Comparison of ENCODE assay signal across 1 cellular context in the genomic region with DNA sequence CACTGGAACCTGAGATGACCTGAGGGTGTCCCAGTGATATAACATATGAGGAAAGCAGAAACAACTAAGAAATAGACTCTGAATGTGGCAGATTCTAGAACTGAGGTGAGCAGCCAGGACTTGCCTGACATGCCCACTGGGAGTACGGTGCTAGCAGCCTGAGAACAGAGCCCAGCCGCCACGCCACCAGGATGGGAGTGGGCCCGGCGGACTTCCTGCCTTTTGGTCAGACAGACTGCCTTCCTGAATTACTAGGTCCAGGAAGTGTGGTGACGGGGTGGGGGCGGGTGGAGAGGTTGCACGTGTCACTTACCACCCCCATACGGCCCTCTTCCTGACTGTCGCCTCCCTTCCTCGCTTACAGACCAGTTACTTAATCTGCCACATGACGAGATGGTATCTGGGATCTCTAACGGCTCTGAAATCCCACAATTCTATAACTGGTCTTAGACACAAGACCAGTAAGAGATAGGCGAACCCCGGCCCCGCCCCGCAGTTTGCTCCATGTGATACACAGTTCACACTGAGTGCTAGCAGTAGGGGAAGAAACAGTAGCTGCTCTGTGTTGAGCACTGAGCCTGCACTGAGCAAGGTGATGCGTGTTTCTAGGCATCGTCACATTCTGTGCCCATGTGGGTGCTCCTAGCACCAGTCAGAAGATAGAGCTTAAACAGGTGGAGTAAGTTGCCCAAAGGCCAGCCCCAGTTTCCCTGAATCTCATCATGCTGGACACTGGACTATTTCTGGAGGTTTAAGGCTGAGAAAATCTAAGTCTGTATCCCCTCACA.
TF ChIP-seq lines count a peak whose summit lies in the region.

No MANE protein-coding gene starts in this region.

TF ChIP-seq in K562, 482 proteins besides CTCF, POLR2A, EP300 and RAD21 (continued from another document and continues in another):
- TF ChIP-seq, protein P1, sequence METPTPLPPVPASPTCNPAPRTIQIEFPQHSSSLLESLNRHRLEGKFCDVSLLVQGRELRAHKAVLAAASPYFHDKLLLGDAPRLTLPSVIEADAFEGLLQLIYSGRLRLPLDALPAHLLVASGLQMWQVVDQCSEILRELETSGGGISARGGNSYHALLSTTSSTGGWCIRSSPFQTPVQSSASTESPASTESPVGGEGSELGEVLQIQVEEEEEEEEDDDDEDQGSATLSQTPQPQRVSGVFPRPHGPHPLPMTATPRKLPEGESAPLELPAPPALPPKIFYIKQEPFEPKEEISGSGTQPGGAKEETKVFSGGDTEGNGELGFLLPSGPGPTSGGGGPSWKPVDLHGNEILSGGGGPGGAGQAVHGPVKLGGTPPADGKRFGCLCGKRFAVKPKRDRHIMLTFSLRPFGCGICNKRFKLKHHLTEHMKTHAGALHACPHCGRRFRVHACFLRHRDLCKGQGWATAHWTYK (CRISPR knock-in tag; IDR thresholded peaks at IDR 0.05): peak; percentile 62
- TF ChIP-seq GATA2 (CRISPR knock-in tag; IDR thresholded peaks at IDR 0.05) (peak; percentile 93), PHB (CRISPR knock-in tag; IDR thresholded peaks at IDR 0.05) (peak; percentile 74; the same call in 1 of the 2 replicates), ZNF75A (CRISPR knock-in tag; IDR thresholded peaks at IDR 0.05) (no peak), XRCC4 (IDR thresholded peaks at IDR 0.05; ENCODE audit: extremely low read depth, insufficient read depth, insufficient read length) (no peak), MTA1 (IDR thresholded peaks at IDR 0.05; ENCODE audit: borderline replicate concordance) (no peak; the same call in 1 of the 2 replicates), PCBP1 (IDR thresholded peaks at IDR 0.05; ENCODE audit: low read depth, low read length, poor library complexity, severe bottlenecking) (no peak), ETS2 (tag; IDR thresholded peaks at IDR 0.05; ENCODE audit: borderline replicate concordance, poor library complexity, severe bottlenecking) (no peak), ELF2 (CRISPR knock-in tag; IDR thresholded peaks at IDR 0.05) (peak; percentile 89), ZNF121 (CRISPR knock-in tag; conservative IDR thresholded peaks at IDR 0.05) (no peak), ZC3H11A (IDR thresholded peaks at IDR 0.05; ENCODE audit: low read depth, low read length) (no peak; the same call in none of the 2 replicates), RBM34 (IDR thresholded peaks at IDR 0.05; ENCODE audit: borderline replicate concordance, insufficient read depth, low read length) (no peak), ZNF79 (CRISPR knock-in tag; IDR thresholded peaks at IDR 0.05; ENCODE audit: low read depth) (0 out of 2 replicates have a peak, but pooled peaks have one; percentile 12), ERF (CRISPR knock-in tag; IDR thresholded peaks at IDR 0.05) (no peak; the same call in 1 of the 2 replicates), KDM1A (IDR thresholded peaks at IDR 0.05) (peak; percentile 67 to 77), KDM4B (IDR thresholded peaks at IDR 0.05; ENCODE audit: borderline replicate concordance in 2 of 2, low read depth in 1 of 2) (no peak; a peak in 1 of 4 replicates), TEAD2 (tag; IDR thresholded peaks at IDR 0.05) (no peak), FOS (IDR thresholded peaks at IDR 0.05; ENCODE audit: extremely low read depth, insufficient read length) (no peak), MAFG (tag; conservative IDR thresholded peaks at IDR 0.05) (no peak), MYBL2 (IDR thresholded peaks at IDR 0.05; ENCODE audit: low read depth) (peak; percentile 95), MYBL2 (CRISPR knock-in tag; IDR thresholded peaks at IDR 0.05; ENCODE audit: borderline replicate concordance) (no peak), TCF7L2 (IDR thresholded peaks at IDR 0.05; ENCODE audit: low read depth, low read length) (no peak), RFX5 (IDR thresholded peaks at IDR 0.05; ENCODE audit: low read depth, low read length) (peak; percentile 48; the same call in 1 of the 2 replicates), ZNF239 (CRISPR knock-in tag; IDR thresholded peaks at IDR 0.05) (no peak; the same call in 1 of the 2 replicates), TCFL5 (CRISPR knock-in tag; conservative IDR thresholded peaks at IDR 0.05) (no peak), ZNF561 (CRISPR knock-in tag; conservative IDR thresholded peaks at IDR 0.05) (no peak), MCM7 (IDR thresholded peaks at IDR 0.05) (no peak), MIER1 (IDR thresholded peaks at IDR 0.05; ENCODE audit: low read depth) (no peak)
- TF ChIP-seq, protein P2, sequence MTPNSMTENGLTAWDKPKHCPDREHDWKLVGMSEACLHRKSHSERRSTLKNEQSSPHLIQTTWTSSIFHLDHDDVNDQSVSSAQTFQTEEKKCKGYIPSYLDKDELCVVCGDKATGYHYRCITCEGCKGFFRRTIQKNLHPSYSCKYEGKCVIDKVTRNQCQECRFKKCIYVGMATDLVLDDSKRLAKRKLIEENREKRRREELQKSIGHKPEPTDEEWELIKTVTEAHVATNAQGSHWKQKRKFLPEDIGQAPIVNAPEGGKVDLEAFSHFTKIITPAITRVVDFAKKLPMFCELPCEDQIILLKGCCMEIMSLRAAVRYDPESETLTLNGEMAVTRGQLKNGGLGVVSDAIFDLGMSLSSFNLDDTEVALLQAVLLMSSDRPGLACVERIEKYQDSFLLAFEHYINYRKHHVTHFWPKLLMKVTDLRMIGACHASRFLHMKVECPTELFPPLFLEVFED (CRISPR knock-in tag; conservative IDR thresholded peaks at IDR 0.05): no peak
- TF ChIP-seq, protein P3, sequence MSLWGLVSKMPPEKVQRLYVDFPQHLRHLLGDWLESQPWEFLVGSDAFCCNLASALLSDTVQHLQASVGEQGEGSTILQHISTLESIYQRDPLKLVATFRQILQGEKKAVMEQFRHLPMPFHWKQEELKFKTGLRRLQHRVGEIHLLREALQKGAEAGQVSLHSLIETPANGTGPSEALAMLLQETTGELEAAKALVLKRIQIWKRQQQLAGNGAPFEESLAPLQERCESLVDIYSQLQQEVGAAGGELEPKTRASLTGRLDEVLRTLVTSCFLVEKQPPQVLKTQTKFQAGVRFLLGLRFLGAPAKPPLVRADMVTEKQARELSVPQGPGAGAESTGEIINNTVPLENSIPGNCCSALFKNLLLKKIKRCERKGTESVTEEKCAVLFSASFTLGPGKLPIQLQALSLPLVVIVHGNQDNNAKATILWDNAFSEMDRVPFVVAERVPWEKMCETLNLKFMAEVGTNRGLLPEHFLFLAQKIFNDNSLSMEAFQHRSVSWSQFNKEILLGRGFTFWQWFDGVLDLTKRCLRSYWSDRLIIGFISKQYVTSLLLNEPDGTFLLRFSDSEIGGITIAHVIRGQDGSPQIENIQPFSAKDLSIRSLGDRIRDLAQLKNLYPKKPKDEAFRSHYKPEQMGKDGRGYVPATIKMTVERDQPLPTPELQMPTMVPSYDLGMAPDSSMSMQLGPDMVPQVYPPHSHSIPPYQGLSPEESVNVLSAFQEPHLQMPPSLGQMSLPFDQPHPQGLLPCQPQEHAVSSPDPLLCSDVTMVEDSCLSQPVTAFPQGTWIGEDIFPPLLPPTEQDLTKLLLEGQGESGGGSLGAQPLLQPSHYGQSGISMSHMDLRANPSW (CRISPR knock-in tag; IDR thresholded peaks at IDR 0.05): no peak
- TF ChIP-seq, protein P4, sequence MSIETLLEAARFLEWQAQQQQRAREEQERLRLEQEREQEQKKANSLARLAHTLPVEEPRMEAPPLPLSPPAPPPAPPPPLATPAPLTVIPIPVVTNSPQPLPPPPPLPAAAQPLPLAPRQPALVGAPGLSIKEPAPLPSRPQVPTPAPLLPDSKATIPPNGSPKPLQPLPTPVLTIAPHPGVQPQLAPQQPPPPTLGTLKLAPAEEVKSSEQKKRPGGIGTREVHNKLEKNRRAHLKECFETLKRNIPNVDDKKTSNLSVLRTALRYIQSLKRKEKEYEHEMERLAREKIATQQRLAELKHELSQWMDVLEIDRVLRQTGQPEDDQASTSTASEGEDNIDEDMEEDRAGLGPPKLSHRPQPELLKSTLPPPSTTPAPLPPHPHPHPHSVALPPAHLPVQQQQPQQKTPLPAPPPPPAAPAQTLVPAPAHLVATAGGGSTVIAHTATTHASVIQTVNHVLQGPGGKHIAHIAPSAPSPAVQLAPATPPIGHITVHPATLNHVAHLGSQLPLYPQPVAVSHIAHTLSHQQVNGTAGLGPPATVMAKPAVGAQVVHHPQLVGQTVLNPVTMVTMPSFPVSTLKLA (conservative IDR thresholded peaks at IDR 0.05): peak; percentile 95 to 98
- TF ChIP-seq, protein P5, sequence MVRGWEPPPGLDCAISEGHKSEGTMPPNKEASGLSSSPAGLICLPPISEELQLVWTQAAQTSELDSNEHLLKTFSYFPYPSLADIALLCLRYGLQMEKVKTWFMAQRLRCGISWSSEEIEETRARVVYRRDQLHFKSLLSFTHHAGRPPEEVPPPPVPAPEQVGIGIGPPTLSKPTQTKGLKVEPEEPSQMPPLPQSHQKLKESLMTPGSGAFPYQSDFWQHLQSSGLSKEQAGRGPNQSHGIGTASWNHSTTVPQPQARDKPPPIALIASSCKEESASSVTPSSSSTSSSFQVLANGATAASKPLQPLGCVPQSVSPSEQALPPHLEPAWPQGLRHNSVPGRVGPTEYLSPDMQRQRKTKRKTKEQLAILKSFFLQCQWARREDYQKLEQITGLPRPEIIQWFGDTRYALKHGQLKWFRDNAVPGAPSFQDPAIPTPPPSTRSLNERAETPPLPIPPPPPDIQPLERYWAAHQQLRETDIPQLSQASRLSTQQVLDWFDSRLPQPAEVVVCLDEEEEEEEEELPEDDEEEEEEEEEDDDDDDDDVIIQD (CRISPR knock-in tag; IDR thresholded peaks at IDR 0.05): no peak
- TF ChIP-seq, protein P6, sequence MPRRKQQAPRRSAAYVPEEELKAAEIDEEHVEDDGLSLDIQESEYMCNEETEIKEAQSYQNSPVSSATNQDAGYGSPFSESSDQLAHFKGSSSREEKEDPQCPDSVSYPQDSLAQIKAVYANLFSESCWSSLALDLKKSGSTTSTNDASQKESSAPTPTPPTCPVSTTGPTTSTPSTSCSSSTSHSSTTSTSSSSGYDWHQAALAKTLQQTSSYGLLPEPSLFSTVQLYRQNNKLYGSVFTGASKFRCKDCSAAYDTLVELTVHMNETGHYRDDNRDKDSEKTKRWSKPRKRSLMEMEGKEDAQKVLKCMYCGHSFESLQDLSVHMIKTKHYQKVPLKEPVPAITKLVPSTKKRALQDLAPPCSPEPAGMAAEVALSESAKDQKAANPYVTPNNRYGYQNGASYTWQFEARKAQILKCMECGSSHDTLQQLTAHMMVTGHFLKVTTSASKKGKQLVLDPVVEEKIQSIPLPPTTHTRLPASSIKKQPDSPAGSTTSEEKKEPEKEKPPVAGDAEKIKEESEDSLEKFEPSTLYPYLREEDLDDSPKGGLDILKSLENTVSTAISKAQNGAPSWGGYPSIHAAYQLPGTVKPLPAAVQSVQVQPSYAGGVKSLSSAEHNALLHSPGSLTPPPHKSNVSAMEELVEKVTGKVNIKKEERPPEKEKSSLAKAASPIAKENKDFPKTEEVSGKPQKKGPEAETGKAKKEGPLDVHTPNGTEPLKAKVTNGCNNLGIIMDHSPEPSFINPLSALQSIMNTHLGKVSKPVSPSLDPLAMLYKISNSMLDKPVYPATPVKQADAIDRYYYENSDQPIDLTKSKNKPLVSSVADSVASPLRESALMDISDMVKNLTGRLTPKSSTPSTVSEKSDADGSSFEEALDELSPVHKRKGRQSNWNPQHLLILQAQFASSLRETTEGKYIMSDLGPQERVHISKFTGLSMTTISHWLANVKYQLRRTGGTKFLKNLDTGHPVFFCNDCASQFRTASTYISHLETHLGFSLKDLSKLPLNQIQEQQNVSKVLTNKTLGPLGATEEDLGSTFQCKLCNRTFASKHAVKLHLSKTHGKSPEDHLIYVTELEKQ (CRISPR knock-in tag; IDR thresholded peaks at IDR 0.05): no peak
- TF ChIP-seq, protein P7, sequence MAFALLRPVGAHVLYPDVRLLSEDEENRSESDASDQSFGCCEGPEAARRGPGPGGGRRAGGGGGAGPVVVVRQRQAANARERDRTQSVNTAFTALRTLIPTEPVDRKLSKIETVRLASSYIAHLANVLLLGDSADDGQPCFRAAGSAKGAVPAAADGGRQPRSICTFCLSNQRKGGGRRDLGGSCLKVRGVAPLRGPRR (CRISPR knock-in tag; IDR thresholded peaks at IDR 0.05): no peak
- TF ChIP-seq, protein P8, sequence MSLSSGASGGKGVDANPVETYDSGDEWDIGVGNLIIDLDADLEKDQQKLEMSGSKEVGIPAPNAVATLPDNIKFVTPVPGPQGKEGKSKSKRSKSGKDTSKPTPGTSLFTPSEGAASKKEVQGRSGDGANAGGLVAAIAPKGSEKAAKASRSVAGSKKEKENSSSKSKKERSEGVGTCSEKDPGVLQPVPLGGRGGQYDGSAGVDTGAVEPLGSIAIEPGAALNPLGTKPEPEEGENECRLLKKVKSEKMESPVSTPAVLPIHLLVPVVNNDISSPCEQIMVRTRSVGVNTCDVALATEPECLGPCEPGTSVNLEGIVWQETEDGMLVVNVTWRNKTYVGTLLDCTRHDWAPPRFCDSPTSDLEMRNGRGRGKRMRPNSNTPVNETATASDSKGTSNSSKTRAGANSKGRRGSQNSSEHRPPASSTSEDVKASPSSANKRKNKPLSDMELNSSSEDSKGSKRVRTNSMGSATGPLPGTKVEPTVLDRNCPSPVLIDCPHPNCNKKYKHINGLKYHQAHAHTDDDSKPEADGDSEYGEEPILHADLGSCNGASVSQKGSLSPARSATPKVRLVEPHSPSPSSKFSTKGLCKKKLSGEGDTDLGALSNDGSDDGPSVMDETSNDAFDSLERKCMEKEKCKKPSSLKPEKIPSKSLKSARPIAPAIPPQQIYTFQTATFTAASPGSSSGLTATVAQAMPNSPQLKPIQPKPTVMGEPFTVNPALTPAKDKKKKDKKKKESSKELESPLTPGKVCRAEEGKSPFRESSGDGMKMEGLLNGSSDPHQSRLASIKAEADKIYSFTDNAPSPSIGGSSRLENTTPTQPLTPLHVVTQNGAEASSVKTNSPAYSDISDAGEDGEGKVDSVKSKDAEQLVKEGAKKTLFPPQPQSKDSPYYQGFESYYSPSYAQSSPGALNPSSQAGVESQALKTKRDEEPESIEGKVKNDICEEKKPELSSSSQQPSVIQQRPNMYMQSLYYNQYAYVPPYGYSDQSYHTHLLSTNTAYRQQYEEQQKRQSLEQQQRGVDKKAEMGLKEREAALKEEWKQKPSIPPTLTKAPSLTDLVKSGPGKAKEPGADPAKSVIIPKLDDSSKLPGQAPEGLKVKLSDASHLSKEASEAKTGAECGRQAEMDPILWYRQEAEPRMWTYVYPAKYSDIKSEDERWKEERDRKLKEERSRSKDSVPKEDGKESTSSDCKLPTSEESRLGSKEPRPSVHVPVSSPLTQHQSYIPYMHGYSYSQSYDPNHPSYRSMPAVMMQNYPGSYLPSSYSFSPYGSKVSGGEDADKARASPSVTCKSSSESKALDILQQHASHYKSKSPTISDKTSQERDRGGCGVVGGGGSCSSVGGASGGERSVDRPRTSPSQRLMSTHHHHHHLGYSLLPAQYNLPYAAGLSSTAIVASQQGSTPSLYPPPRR (CRISPR knock-in tag; IDR thresholded peaks at IDR 0.05; ENCODE audit: borderline replicate concordance): no peak
- TF ChIP-seq, protein P9, sequence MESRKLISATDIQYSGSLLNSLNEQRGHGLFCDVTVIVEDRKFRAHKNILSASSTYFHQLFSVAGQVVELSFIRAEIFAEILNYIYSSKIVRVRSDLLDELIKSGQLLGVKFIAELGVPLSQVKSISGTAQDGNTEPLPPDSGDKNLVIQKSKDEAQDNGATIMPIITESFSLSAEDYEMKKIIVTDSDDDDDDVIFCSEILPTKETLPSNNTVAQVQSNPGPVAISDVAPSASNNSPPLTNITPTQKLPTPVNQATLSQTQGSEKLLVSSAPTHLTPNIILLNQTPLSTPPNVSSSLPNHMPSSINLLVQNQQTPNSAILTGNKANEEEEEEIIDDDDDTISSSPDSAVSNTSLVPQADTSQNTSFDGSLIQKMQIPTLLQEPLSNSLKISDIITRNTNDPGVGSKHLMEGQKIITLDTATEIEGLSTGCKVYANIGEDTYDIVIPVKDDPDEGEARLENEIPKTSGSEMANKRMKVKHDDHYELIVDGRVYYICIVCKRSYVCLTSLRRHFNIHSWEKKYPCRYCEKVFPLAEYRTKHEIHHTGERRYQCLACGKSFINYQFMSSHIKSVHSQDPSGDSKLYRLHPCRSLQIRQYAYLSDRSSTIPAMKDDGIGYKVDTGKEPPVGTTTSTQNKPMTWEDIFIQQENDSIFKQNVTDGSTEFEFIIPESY (CRISPR knock-in tag; IDR thresholded peaks at IDR 0.05): no peak
